Comparison of ENCODE assay signal across 8 cellular contexts in the genomic region with DNA sequence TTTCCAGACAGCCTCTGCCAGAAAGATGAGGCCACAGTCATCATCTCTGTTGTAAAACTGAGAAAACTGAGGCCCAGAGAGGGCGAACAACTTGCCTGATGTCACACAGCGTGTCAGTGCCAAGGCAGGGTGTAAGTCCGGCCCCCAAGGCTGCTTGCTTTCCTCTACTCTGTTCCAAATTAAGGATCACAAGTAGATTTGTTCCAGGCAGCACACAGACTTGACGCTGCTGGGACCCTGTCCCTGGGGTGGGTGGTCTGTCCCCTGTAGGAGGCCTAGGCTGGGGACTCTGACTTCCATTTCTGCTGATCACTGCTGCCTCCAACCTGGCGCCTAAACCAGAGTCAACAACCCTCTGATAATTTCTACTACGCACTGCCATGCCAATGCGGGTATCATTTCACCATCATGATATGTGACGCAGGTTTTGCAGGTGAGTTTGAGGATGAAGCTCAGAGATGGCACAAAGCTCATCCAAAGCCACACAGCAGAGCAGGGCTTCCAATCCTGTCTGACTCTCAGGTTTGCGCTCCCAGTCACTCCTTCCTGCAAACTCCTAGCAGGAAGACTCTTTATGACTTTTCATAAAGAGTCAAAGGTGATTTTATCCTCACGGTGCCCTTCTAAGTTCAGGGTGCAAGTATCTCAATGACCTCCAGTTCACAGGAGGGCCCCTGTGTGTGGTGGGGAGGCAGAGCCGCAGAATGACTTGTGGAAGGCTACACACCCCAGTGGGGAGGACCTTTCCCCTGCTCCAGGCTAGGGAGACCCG. TPM values are rescaled to one million over a fixed set of nuclear protein-coding genes. Genes with fewer than 3 reads are reported as not detected.
A peak's percentile ranks its signal among the peaks of the same experiment; 100 is the strongest.
DNase-seq lines count a peak whose midpoint lies in the region; ATAC-seq and TF ChIP-seq lines count a peak whose summit lies in the region.

No MANE protein-coding gene starts in this region.

- no peaks in the 10 kb centered on the region for H3K9me3 Mint-ChIP-seq in T-helper 2 cell treated with Interferon-gamma antibody and Interleukin-4, amounts not matched to agents 5 μg/mL and 100 μg/mL, for 36 hours

- no peaks in the 10 kb centered on the region for H3K27me3 Mint-ChIP-seq in T-helper 2 cell treated with Interferon-gamma antibody and Interleukin-4, amounts not matched to agents 5 μg/mL and 100 μg/mL, for 36 hours (ENCODE audit: low read depth)

- TF ChIP-seq CTCF in psoas muscle (IDR thresholded peaks at IDR 0.05), result no peak

- H3K27ac ChIP-seq in psoas muscle, result peak overlapping the region; percentile 99

- intact Hi-C loops in psoas muscle (cut with DNase I), result no loop called here

- H3K4me1 ChIP-seq in psoas muscle, result peaks cover 84% of the 10 kb centered on the region

- no peaks in the 10 kb centered on the region for H3K27me3 ChIP-seq in psoas muscle (ENCODE audit: insufficient read depth in 3 of 3, low read length in 2 of 3)

- peak; percentile 0 for ATAC-seq in esophagus mucosa
- no peak for ATAC-seq in psoas muscle
- ATAC-seq in HG03280 (IDR thresholded peaks at IDR 0.05; ENCODE audit: unreplicated experiment), result no peak
- no peak for ATAC-seq in GM18502 (IDR thresholded peaks at IDR 0.05; ENCODE audit: poor library complexity, unreplicated experiment)
- no peak for ATAC-seq in GM21367 (IDR thresholded peaks at IDR 0.05; ENCODE audit: unreplicated experiment)

- H3K9me3 ChIP-seq in psoas muscle, result no peaks in the 10 kb centered on the region

- WGBS in psoas muscle, 3 donors, result 52 to 59% (median 55%) methylated on average over 12 of the region's 12 CpGs

- peak overlapping the region; percentile 80 for H3K4me3 Mint-ChIP-seq in T-helper 2 cell treated with Interferon-gamma antibody and Interleukin-4, amounts not matched to agents 5 μg/mL and 100 μg/mL, for 36 hours

- H3K4me1 Mint-ChIP-seq in T-helper 2 cell treated with Interferon-gamma antibody and Interleukin-4, amounts not matched to agents 5 μg/mL and 100 μg/mL, for 36 hours (ENCODE audit: low read depth), result peaks cover 55% of the 10 kb centered on the region

- DNase-seq in ELR (ENCODE audit: low read depth), result peak; percentile 35
- DNase-seq in T-helper 2 cell treated with Interferon-gamma antibody and Interleukin-4, amounts not matched to agents 5 μg/mL and 100 μg/mL, for 36 hours (ENCODE audit: low spot score), result no peak
- peak in 1 of 2 donors; percentile 56 for DNase-seq in psoas muscle
- DNase-seq in C1 segment of cervical spinal cord (lab: John Stamatoyannopoulos, UW), result no peak

- peaks cover 18% of the 10 kb centered on the region for H3K36me3 Mint-ChIP-seq in T-helper 2 cell treated with Interferon-gamma antibody and Interleukin-4, amounts not matched to agents 5 μg/mL and 100 μg/mL, for 36 hours (ENCODE audit: low read depth)

- peak overlapping the region; percentile 100 for H3K27ac Mint-ChIP-seq in T-helper 2 cell treated with Interferon-gamma antibody and Interleukin-4, amounts not matched to agents 5 μg/mL and 100 μg/mL, for 36 hours

- H3K4me3 ChIP-seq in psoas muscle, result peak overlapping the region; percentile 12

- no peaks in the 10 kb centered on the region for H3K36me3 ChIP-seq in psoas muscle (ENCODE audit: insufficient read depth in 1 of 2, low read depth in 1 of 2)

RNA-seq across cellular contexts. Expression of gene RALGDS, which starts 13.6 kb away (rescaled TPM):
- total RNA-seq in esophagus mucosa (35.0 TPM), psoas muscle (10 to 100 TPM; 13.3 to 64.6 (median 21.4) TPM)
- polyA plus RNA-seq in psoas muscle, result 10 to 100 TPM; 12.3 to 21.1 (median 17.2) TPM

RNA-seq across cellular contexts. Expression of gene GBGT1, which starts 29.1 kb away (rescaled TPM):
- total RNA-seq in esophagus mucosa, result 2.0 TPM
- 1 to 10 TPM; 2.0 to 4.4 (median 3.3) TPM for total RNA-seq in psoas muscle
- 1 to 10 TPM; 1.6 to 2.9 (median 2.7) TPM for polyA plus RNA-seq in psoas muscle
